ENCODE assay signal across 8 cellular contexts in the genomic region with DNA sequence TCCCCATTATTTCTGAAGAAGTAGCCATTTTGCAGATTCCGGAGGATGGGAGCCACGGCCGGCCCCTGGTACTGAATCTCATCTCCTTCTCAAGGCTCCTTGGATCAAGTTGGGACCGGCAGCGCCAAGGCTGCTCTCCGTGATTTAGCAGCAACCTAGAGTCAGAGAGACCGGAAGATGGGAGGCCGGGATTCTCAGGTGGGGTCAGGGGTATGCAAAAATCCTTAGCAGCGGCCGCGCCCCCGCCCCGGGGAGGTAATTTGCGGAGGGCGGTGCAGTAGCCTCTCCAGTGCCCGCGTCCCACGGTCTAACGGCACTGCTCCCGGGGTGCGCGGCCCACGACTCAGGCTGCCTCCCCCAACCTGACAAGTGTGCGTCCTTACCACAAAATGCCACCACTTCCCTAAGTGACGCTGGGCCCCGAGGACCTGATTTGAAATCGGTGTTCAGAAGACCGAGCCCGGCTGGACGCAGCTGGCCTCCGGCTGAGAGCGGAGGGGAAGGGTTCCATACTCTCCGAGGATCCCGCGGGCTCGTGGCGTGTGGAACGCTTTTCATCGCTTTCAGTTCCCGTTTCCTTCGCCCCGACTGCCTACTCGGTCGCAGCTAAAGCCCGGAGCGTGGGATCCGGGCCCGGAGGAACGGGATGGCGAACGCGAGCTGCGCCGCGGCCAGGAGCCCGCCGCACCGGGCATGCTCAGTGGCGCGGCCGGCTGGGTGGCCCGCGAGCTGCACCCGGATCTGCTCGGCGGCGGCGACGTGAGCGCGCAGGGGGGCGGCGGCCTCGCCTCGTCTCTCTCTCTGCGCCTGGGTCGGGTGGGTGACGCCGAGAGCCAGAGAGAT. TPM values are rescaled to one million over a fixed set of nuclear protein-coding genes. Genes with fewer than 3 reads are reported as not detected.
DNase-seq lines count a peak whose midpoint lies in the region; ATAC-seq and TF ChIP-seq lines count a peak whose summit lies in the region.

A gene with protein sequence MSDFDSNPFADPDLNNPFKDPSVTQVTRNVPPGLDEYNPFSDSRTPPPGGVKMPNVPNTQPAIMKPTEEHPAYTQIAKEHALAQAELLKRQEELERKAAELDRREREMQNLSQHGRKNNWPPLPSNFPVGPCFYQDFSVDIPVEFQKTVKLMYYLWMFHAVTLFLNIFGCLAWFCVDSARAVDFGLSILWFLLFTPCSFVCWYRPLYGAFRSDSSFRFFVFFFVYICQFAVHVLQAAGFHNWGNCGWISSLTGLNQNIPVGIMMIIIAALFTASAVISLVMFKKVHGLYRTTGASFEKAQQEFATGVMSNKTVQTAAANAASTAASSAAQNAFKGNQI (plus strand): TSS at position 787 of the 843 bp plus-strand sequence. CDS start 55 bp downstream, at position 842.

- intact Hi-C loops in CD14-positive monocyte (cut with micrococcal nuclease), result loop anchor here (2.0 to 10.0 kb wide), 2 partner anchors 65 to 285 kb away; a partner anchor contains a TSS

- ATAC-seq in GM19328 (IDR thresholded peaks at IDR 0.05; ENCODE audit: unreplicated experiment) (peak; percentile 74), HG03520 (IDR thresholded peaks at IDR 0.05; ENCODE audit: unreplicated experiment) (peak; percentile 74)

- H3K27me3 ChIP-seq in liver (ENCODE audit: control insufficient read depth in 4 of 4, insufficient read depth in 4 of 4, low read length in 3 of 4), result no peaks in the 10 kb centered on the region

- peaks cover 7 to 11% of the 10 kb centered on the region in 2 donors for H3K36me3 Mint-ChIP-seq in CD14-positive monocyte

- TF ChIP-seq CTCF in CD14-positive monocyte (IDR thresholded peaks at IDR 0.05) (no peak), liver (IDR thresholded peaks at IDR 0.05; ENCODE audit: low read depth, low read length, missing input control) (peak; percentile 41)

- H3K27ac ChIP-seq in liver (ENCODE audit: low read depth in 1 of 2, low read length in 2 of 2), result peak within 1 kb of the TSS; percentile 90 to 92

- no peaks in the 10 kb centered on the region for H3K9me3 ChIP-seq in liver (ENCODE audit: control insufficient read depth in 4 of 4, low read length in 3 of 4)

- H3K27ac Mint-ChIP-seq in CD14-positive monocyte, result peak within 1 kb of the TSS; percentile 91 to 97 (median 96)

- H3K4me3 ChIP-seq in liver (ENCODE audit: low read depth in 1 of 3, low read length in 3 of 3), result peak within 1 kb of the TSS; percentile 85 to 90 (median 89)

- H3K36me3 ChIP-seq in liver (ENCODE audit: control insufficient read depth in 4 of 4, insufficient read depth in 3 of 4, low read depth in 1 of 4, low read length in 3 of 4), result no peaks in the 10 kb centered on the region

- H3K27me3 Mint-ChIP-seq in CD14-positive monocyte (ENCODE audit: low read depth in 3 of 3), result peaks cover 0 to 2% (median 0%) of the 10 kb centered on the region in 3 donors

- peak; percentile 92 for DNase-seq in CD14-positive monocyte (ENCODE audit: low spot score)
- peak; percentile 89 for DNase-seq in NCI-H748 (lab: John Stamatoyannopoulos, UW; ENCODE audit: unreplicated experiment)
- DNase-seq in activated CD4-positive, alpha-beta T cell treated with anti-CD3 and anti-CD28 coated beads, Interleukin-2, amount 50 U/mL, for 24 hours (ENCODE audit: low read depth in 1 of 2, low spot score in 1 of 2), result peak; percentile 89 to 91
- peak; percentile 97 for DNase-seq in dermis blood vessel endothelial cell
- DNase-seq in stimulated activated CD4-positive, alpha-beta T cell treated with anti-CD3 and anti-CD28 coated beads, Interleukin-4, amount 100 ng/mL, for 24 hours, result peak; percentile 93

- TF ChIP-seq RAD21 in liver (IDR thresholded peaks at IDR 0.05), result peak in 1 of 2 donors; percentile 52

- peaks cover 5 to 14% (median 7%) of the 10 kb centered on the region in 4 donors for H3K4me1 ChIP-seq in liver (ENCODE audit: control insufficient read depth in 4 of 4, insufficient read depth in 4 of 4, low read length in 3 of 4)

- H3K4me3 Mint-ChIP-seq in CD14-positive monocyte, result peak within 1 kb of the TSS; percentile 96

- H3K9ac ChIP-seq in liver (ENCODE audit: low read depth in 1 of 2, low read length in 2 of 2), result peak within 1 kb of the TSS; percentile 80 to 88

- WGBS in liver, result under 1% methylated on average over 79 of the region's 79 CpGs

- no peaks in the 10 kb centered on the region for H3K9me3 Mint-ChIP-seq in CD14-positive monocyte

- H3K4me1 Mint-ChIP-seq in CD14-positive monocyte, result peaks cover 42% of the 10 kb centered on the region

TF ChIP-seq in liver, 16 proteins besides CTCF, POLR2A, EP300 and RAD21:
- TF ChIP-seq RXRA (IDR thresholded peaks at IDR 0.05), result peak; percentile 18 to 33
- TF ChIP-seq EGR1 (IDR thresholded peaks at IDR 0.05; ENCODE audit: low read depth in 2 of 2), result peak; percentile 10 to 12
- TF ChIP-seq, protein P1, sequence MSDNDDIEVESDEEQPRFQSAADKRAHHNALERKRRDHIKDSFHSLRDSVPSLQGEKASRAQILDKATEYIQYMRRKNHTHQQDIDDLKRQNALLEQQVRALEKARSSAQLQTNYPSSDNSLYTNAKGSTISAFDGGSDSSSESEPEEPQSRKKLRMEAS (IDR thresholded peaks at IDR 0.05), result peak; percentile 76
- TF ChIP-seq SP1 (IDR thresholded peaks at IDR 0.05), result peak; percentile 64
- peak; percentile 25 for TF ChIP-seq FOXA1 (IDR thresholded peaks at IDR 0.05)
- TF ChIP-seq, protein P2, sequence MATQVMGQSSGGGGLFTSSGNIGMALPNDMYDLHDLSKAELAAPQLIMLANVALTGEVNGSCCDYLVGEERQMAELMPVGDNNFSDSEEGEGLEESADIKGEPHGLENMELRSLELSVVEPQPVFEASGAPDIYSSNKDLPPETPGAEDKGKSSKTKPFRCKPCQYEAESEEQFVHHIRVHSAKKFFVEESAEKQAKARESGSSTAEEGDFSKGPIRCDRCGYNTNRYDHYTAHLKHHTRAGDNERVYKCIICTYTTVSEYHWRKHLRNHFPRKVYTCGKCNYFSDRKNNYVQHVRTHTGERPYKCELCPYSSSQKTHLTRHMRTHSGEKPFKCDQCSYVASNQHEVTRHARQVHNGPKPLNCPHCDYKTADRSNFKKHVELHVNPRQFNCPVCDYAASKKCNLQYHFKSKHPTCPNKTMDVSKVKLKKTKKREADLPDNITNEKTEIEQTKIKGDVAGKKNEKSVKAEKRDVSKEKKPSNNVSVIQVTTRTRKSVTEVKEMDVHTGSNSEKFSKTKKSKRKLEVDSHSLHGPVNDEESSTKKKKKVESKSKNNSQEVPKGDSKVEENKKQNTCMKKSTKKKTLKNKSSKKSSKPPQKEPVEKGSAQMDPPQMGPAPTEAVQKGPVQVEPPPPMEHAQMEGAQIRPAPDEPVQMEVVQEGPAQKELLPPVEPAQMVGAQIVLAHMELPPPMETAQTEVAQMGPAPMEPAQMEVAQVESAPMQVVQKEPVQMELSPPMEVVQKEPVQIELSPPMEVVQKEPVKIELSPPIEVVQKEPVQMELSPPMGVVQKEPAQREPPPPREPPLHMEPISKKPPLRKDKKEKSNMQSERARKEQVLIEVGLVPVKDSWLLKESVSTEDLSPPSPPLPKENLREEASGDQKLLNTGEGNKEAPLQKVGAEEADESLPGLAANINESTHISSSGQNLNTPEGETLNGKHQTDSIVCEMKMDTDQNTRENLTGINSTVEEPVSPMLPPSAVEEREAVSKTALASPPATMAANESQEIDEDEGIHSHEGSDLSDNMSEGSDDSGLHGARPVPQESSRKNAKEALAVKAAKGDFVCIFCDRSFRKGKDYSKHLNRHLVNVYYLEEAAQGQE (IDR thresholded peaks at IDR 0.05), result peak; percentile 55
- peak; percentile 47 for TF ChIP-seq TAF1 (conservative IDR thresholded peaks at IDR 0.05)
- TF ChIP-seq YY1 (IDR thresholded peaks at IDR 0.05), result peak; percentile 75
- TF ChIP-seq, protein P3, sequence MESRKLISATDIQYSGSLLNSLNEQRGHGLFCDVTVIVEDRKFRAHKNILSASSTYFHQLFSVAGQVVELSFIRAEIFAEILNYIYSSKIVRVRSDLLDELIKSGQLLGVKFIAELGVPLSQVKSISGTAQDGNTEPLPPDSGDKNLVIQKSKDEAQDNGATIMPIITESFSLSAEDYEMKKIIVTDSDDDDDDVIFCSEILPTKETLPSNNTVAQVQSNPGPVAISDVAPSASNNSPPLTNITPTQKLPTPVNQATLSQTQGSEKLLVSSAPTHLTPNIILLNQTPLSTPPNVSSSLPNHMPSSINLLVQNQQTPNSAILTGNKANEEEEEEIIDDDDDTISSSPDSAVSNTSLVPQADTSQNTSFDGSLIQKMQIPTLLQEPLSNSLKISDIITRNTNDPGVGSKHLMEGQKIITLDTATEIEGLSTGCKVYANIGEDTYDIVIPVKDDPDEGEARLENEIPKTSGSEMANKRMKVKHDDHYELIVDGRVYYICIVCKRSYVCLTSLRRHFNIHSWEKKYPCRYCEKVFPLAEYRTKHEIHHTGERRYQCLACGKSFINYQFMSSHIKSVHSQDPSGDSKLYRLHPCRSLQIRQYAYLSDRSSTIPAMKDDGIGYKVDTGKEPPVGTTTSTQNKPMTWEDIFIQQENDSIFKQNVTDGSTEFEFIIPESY (IDR thresholded peaks at IDR 0.05), result peak; percentile 40
- peak in 1 of 2 donors; percentile 67 for TF ChIP-seq GABPA (IDR thresholded peaks at IDR 0.05 in 1 of 2, conservative IDR thresholded peaks at IDR 0.05 in 1 of 2)
- TF ChIP-seq HNF4G (IDR thresholded peaks at IDR 0.05), result no peak
- TF ChIP-seq FOXA2 (IDR thresholded peaks at IDR 0.05), result no peak
- TF ChIP-seq NR2F2 (IDR thresholded peaks at IDR 0.05), result no peak

RNA-seq across cellular contexts. Expression of the gene that starts here (rescaled TPM):
- 10 to 100 TPM; 47.8 to 52.4 TPM for polyA plus RNA-seq in CD14-positive monocyte
- 74.9 and 77.3 TPM in 2 replicates for total RNA-seq in dermis blood vessel endothelial cell
- total RNA-seq in liver, result 10 to 100 TPM; 11.5 to 15.0 TPM
- 1 to 10 TPM; 5.9 to 6.5 TPM for polyA plus RNA-seq in liver

Comparison
In these comparisons a context has a peak if more than half of its experiments do, and no peak if none do; other contexts are left out.
1. Peak in every context shown above with its lines: DNase-seq, ATAC-seq, H3K4me3 ChIP-seq and H3K27ac ChIP-seq.
2. RNA of the gene that starts here (polyA plus RNA-seq): 47.8 to 52.4 TPM in CD14-positive monocyte; 5.9 to 6.5 TPM in liver; every median in the first group is over 4 times any median in the second.